Comparison of ENCODE assay signal across 23 cellular contexts in the genomic region with DNA sequence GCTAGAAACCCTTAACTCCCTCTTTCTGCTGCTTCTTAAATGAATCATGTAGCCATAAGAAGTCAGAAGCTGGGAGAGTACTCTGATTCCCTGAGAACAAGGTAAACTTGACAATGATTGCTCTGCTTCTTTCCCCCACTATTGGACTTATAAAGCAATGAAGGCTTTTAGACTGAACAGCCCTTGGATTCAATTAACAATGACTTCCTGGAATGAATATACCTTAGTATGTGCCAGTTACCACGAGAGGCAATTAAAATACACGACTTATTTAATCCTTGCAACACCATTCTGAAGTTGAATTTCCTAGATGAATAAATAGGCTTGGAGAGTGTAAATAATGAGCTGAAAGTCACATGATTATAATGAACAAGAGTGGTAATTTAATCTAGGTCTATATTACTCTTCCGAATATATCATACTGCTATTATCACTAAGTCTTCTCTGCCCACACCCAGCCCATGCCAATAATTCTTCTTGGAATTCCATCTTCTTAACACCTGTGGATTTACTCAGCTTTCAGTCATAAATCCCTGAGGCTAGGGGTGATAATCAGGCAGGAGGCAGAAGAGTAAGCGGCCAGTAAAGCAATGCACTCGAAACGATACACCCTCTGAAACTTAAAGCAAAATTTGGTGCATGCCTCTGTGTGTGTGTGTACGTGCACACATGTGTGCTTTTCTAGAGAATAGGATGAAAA.
DNase-seq lines count a peak whose midpoint lies in the region; ATAC-seq and TF ChIP-seq lines count a peak whose summit lies in the region.
"Had no signal": no experiment of that assay in that cellular context is flagged by ENCODE, and none has a peak within 500 bp of the region (broad histone marks: within the 10 kb centered on the region; RNA-seq: fewer than 3 reads in every experiment).

No MANE protein-coding gene starts in this region.

- CTCF ChIA-PET in Calu3 (lab: Charles Lee) = no interaction called here

- H3K36me3 Mint-ChIP-seq in Calu3 (ENCODE audit: insufficient read depth, unreplicated experiment) = peaks cover 11% of the 10 kb centered on the region

- no peaks in the 10 kb centered on the region for H3K9me3 ChIP-seq in lung (ENCODE audit: control insufficient read depth in 2 of 2, insufficient read depth in 1 of 2, low read length in 1 of 2)
- H3K9me3 ChIP-seq in tibial artery = no peaks in the 10 kb centered on the region
- H3K9me3 ChIP-seq: esophagus muscularis mucosa, thoracic aorta had no signal

- peaks cover 7 to 12% of the 10 kb centered on the region in 2 donors for H3K36me3 ChIP-seq in lung (ENCODE audit: control insufficient read depth in 2 of 2, insufficient read depth in 2 of 2, low read length in 2 of 2)
- H3K36me3 ChIP-seq in tibial artery = peaks cover 13 to 23% (median 19%) of the 10 kb centered on the region in 3 donors

- no peak overlapping the region for H3K4me3 Mint-ChIP-seq in Calu3 (ENCODE audit: low read depth, unreplicated experiment)
- H3K4me3 Mint-ChIP-seq: activated naive CD4-positive, alpha-beta T cell treated with anti-CD3 and anti-CD28 coated beads, Interleukin-2, amount 10 ng/mL, durations not matched to agents 7 days and 5 days; activated T-cell treated with anti-CD3 and anti-CD28 coated beads, Interleukin-2, amount 50 U/mL, for 24 hours; CD4-positive, CD25-positive, alpha-beta regulatory T cell; natural killer cell treated with Interleukin-12 subunit alpha and Interleukin-12 subunit beta and Interleukin-15 and Interleukin-18, amount 100 ng/mL, for 72 hours; stimulated activated effector memory CD8-positive, alpha-beta T cell treated with anti-CD3 and anti-CD28 coated beads, Interleukin-12 subunit alpha, Interleukin-12 subunit beta, amount 100 ng/mL, for 72 hours had no signal

- H3K27ac ChIP-seq in lung (ENCODE audit: low read depth in 1 of 2, low read length in 1 of 2) (no peak overlapping the region), tibial artery (no peak overlapping the region)
- H3K27ac ChIP-seq: esophagus muscularis mucosa, parathyroid adenoma, thoracic aorta had no signal

- peak overlapping the region; percentile 43 for H3K27ac Mint-ChIP-seq in Calu3 (ENCODE audit: unreplicated experiment)
- H3K27ac Mint-ChIP-seq: activated T-cell treated with anti-CD3 and anti-CD28 coated beads, Interleukin-2, amount 50 U/mL, for 24 hours; natural killer cell treated with Interleukin-12 subunit alpha and Interleukin-12 subunit beta and Interleukin-15 and Interleukin-18, amount 100 ng/mL, for 72 hours; stimulated activated effector memory CD8-positive, alpha-beta T cell treated with anti-CD3 and anti-CD28 coated beads, Interleukin-12 subunit alpha, Interleukin-12 subunit beta, amount 100 ng/mL, for 72 hours had no signal

- peaks cover 16% of the 10 kb centered on the region for H3K4me1 Mint-ChIP-seq in Calu3 (ENCODE audit: low read depth, unreplicated experiment)

- ATAC-seq in lung (ENCODE audit: insufficient read depth, low FRiP score) = peak; percentile 24
- ATAC-seq in GM21723 (IDR thresholded peaks at IDR 0.05; ENCODE audit: unreplicated experiment) = no peak
- no peak for ATAC-seq in HG03460 (IDR thresholded peaks at IDR 0.05; ENCODE audit: unreplicated experiment)
- ATAC-seq: natural killer cell treated with Interleukin-12 subunit alpha and Interleukin-12 subunit beta and Interleukin-15 and Interleukin-18, amount 100 ng/mL, for 72 hours; stimulated activated effector memory CD8-positive, alpha-beta T cell treated with anti-CD3 and anti-CD28 coated beads, Interleukin-12 subunit alpha, Interleukin-12 subunit beta, amount 100 ng/mL, for 72 hours had no signal

- no peak for TF ChIP-seq CTCF in Calu3 (IDR thresholded peaks at IDR 0.05; ENCODE audit: unreplicated experiment)
- no peak for TF ChIP-seq CTCF in lung (IDR thresholded peaks at IDR 0.05; ENCODE audit: control extremely low read depth, extremely low read depth)
- no peak for TF ChIP-seq CTCF in tibial artery (IDR thresholded peaks at IDR 0.05)

- H3K9me3 Mint-ChIP-seq in Calu3 (ENCODE audit: low read depth, unreplicated experiment) = no peaks in the 10 kb centered on the region
- H3K9me3 Mint-ChIP-seq: activated naive CD4-positive, alpha-beta T cell treated with anti-CD3 and anti-CD28 coated beads, Interleukin-2, amount 10 ng/mL, durations not matched to agents 7 days and 5 days; activated T-cell treated with anti-CD3 and anti-CD28 coated beads, Interleukin-2, amount 50 U/mL, for 24 hours; CD4-positive, CD25-positive, alpha-beta regulatory T cell; natural killer cell treated with Interleukin-12 subunit alpha and Interleukin-12 subunit beta and Interleukin-15 and Interleukin-18, amount 100 ng/mL, for 72 hours; stimulated activated effector memory CD8-positive, alpha-beta T cell treated with anti-CD3 and anti-CD28 coated beads, Interleukin-12 subunit alpha, Interleukin-12 subunit beta, amount 100 ng/mL, for 72 hours had no signal

- H3K27me3 Mint-ChIP-seq in Calu3 (ENCODE audit: unreplicated experiment) = no peaks in the 10 kb centered on the region
- H3K27me3 Mint-ChIP-seq: activated naive CD4-positive, alpha-beta T cell treated with anti-CD3 and anti-CD28 coated beads, Interleukin-2, amount 10 ng/mL, durations not matched to agents 7 days and 5 days; activated T-cell treated with anti-CD3 and anti-CD28 coated beads, Interleukin-2, amount 50 U/mL, for 24 hours; CD4-positive, CD25-positive, alpha-beta regulatory T cell; natural killer cell treated with Interleukin-12 subunit alpha and Interleukin-12 subunit beta and Interleukin-15 and Interleukin-18, amount 100 ng/mL, for 72 hours had no signal

- H3K27me3 ChIP-seq in lung (ENCODE audit: control insufficient read depth, insufficient read depth) = no peaks in the 10 kb centered on the region
- no peaks in the 10 kb centered on the region for H3K27me3 ChIP-seq in tibial artery
- H3K27me3 ChIP-seq: esophagus muscularis mucosa had no signal

- 79 to 88% methylated on average over 7 of the region's 7 CpGs for WGBS in lung, 2 donors

- no TSS peak for BruUV-seq in Calu3 (replicated peaks; lab: Mats Ljungman, UMichigan)

- H3K4me3 ChIP-seq in lung = no peak overlapping the region
- H3K4me3 ChIP-seq in tibial artery = no peak overlapping the region
- H3K4me3 ChIP-seq: esophagus muscularis mucosa, thoracic aorta had no signal

- H3K4me1 ChIP-seq in lung (ENCODE audit: control insufficient read depth in 2 of 2, insufficient read depth in 2 of 2, low read length in 2 of 2) = peaks cover 2 to 3% of the 10 kb centered on the region in 2 donors
- H3K4me1 ChIP-seq in tibial artery = no peaks in the 10 kb centered on the region
- H3K4me1 ChIP-seq: parathyroid adenoma had no signal

- intact Hi-C loops in Calu3 (cut with micrococcal nuclease; ENCODE audit: unreplicated experiment) (loop anchor here (10.0 kb wide), 1 partner anchor 352 kb away; no protein-coding TSS in a partner anchor), tibial artery (cut with DNase I; ENCODE audit: low total_unique reads) (loop anchor here (10.0 kb wide), 1 partner anchor 392 kb away; no protein-coding TSS in a partner anchor)

- DNase-seq in Calu3 (no peak), NCI-H2029 treated with DMSO at 0.1 percent for 48 hours (lab: John Stamatoyannopoulos, UW) (peak; percentile 37), amniotic epithelial cell (ENCODE audit: low read depth) (peak; percentile 14), lung (ENCODE audit: low spot score) (no peak), mesenteric fat pad (ENCODE audit: low spot score) (no peak), tibial artery (no peak)
- DNase-seq: activated CD4-positive, CD25-positive, alpha-beta regulatory T cell; activated naive CD4-positive, alpha-beta T cell treated with anti-CD3 and anti-CD28 coated beads, Interleukin-2, amount 10 ng/mL, durations not matched to agents 7 days and 5 days; activated T-cell treated with anti-CD3 and anti-CD28 coated beads, Interleukin-2, amount 50 U/mL, for 24 hours; aorta; CD4-positive, CD25-positive, alpha-beta regulatory T cell; effector CD4-positive, alpha-beta T cell; midbrain; NCI-H1417 treated with DMSO at 0.1 percent for 48 hours; NCI-H446; T-helper 9 cell had no signal

Comparison
In these comparisons a context has a peak if more than half of its experiments do, and no peak if none do; other contexts are left out.
1. DNase-seq: peak in NCI-H2029 treated with DMSO at 0.1 percent for 48 hours (single experiment) and amniotic epithelial cell (single experiment); none in Calu3 (single experiment), lung (single experiment), mesenteric fat pad (single experiment) and tibial artery (0 of 2).